Comparison of ENCODE assay signal across 28 cellular contexts in the genomic region with DNA sequence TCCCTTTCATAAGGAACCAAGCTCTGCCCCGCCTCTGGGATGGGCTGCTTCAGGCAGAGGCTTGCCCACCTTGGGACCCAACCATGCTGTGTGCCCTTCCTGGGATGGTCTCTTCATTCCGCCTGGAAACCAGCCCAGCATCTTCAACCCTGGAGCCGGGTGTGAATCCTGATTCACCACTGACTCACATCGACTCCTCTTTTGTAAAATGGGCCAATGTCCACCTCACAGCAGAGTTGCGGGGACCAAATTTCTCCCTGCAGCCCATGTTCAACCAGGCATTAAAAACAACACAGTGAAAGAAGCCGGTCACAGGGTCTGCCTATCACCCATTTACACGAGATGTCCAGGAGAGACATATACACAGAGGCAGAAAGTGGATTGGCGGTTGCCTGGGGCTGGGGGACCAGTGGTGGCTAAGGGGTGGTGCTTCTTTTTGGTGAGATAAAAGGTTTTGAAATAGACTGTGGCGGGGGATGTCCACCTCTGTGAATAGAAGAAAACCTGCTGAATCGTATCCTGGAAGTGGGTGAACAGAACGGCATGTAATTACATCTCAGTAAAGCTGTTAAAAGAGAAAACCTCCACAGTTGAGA. TPM values are rescaled to one million over a fixed set of nuclear protein-coding genes. Genes with fewer than 3 reads are reported as not detected.
A peak's percentile ranks its signal among the peaks of the same experiment; 100 is the strongest.
DNase-seq lines count a peak whose midpoint lies in the region; ATAC-seq and TF ChIP-seq lines count a peak whose summit lies in the region.
"Had no signal": no experiment of that assay in that cellular context is flagged by ENCODE, and none has a peak within 500 bp of the region (broad histone marks: within the 10 kb centered on the region; RNA-seq: fewer than 3 reads in every experiment).

No MANE protein-coding gene starts in this region.

- no peaks in the 10 kb centered on the region for H3K36me3 Mint-ChIP-seq in nephron progenitor cell (ENCODE audit: low read depth)
- H3K36me3 Mint-ChIP-seq: activated naive CD8-positive, alpha-beta T cell treated with anti-CD3 and anti-CD28 coated beads for 36 hours; mesothelial cell of epicardium; T-cell had no signal

- ATAC-seq in PC-3 = peak; percentile 68
- ATAC-seq in GM18517 (IDR thresholded peaks at IDR 0.05; ENCODE audit: unreplicated experiment) = no peak
- ATAC-seq: left colon, T-cell had no signal

- POLR2A ChIA-PET in PC-3 (lab: Charles Lee; ENCODE audit: unreplicated experiment) = no interaction called here

- no peaks in the 10 kb centered on the region for H3F3A ChIP-seq in PC-3 (ENCODE audit: low read length, unreplicated experiment)

- H4K20me1 ChIP-seq in PC-3 (ENCODE audit: low read length) = no peaks in the 10 kb centered on the region

- H3K36me3 ChIP-seq in PC-3 (ENCODE audit: low read depth, low read length) = no peaks in the 10 kb centered on the region; the same call in 1 of the 2 replicates
- H3K36me3 ChIP-seq: brain microvascular endothelial cell, upper lobe of left lung had no signal

- H3K4me3 ChIP-seq in PC-3 (ENCODE audit: low read length) (no peak overlapping the region), epithelial cell of esophagus (ENCODE audit: low read length) (no peak overlapping the region)
- H3K4me3 ChIP-seq: coronary artery, HAP-1, upper lobe of left lung had no signal

- no peaks in the 10 kb centered on the region for H3K9me3 Mint-ChIP-seq in nephron progenitor cell
- H3K9me3 Mint-ChIP-seq: activated naive CD8-positive, alpha-beta T cell treated with anti-CD3 and anti-CD28 coated beads for 36 hours; activated T-helper 1 cell treated with anti-CD3 and anti-CD28 coated beads, Interleukin-12 subunit alpha, Interleukin-12 subunit beta, Interleukin-2, Interleukin-4 antibody, amounts not matched to agents 30 ng/mL and 10 ng/mL and 1 ng/mL, durations not matched to agents 14 hours and 24 hours and 36 hours; mesothelial cell of epicardium; stimulated activated naive CD8-positive, alpha-beta T cell treated with anti-CD3 and anti-CD28 coated beads, Interleukin-15, Interleukin-2, amounts not matched to agents 100 ng/mL and 50 ng/mL, for 24 hours; T-cell had no signal

- BruUV-seq in PC-3 (replicated peaks; lab: Mats Ljungman, UMichigan) = no TSS peak

- peak overlapping the region; percentile 26; the same call in 1 of the 2 replicates for H3K9ac ChIP-seq in PC-3 (ENCODE audit: low read length)

- H3K27me3 Mint-ChIP-seq in nephron progenitor cell (ENCODE audit: low read depth, poor library complexity) = peaks cover 4% of the 10 kb centered on the region
- H3K27me3 Mint-ChIP-seq: activated naive CD8-positive, alpha-beta T cell treated with anti-CD3 and anti-CD28 coated beads for 36 hours; stimulated activated naive CD8-positive, alpha-beta T cell treated with anti-CD3 and anti-CD28 coated beads, Interleukin-15, Interleukin-2, amounts not matched to agents 100 ng/mL and 50 ng/mL, for 24 hours had no signal

- H2AFZ ChIP-seq in PC-3 (ENCODE audit: low read length) = no peak overlapping the region

- DNase-seq in GM03348 (ENCODE audit: low spot score) (peak; percentile 59), PC-3 (peak; percentile 91), epithelial cell of esophagus (ENCODE audit: low read depth) (peak; percentile 81), nephron progenitor cell (peak; percentile 46), DMS114 treated with DMSO at 0.1 percent for 48 hours (lab: John Stamatoyannopoulos, UW; ENCODE audit: unreplicated experiment) (no peak), COR-L47 (lab: John Stamatoyannopoulos, UW) (no peak)
- DNase-seq in stimulated activated naive CD4-positive, alpha-beta T cell (lab: John Stamatoyannopoulos, UW) = no peak
- DNase-seq: activated CD8-positive, alpha-beta memory T cell treated with anti-CD3 and anti-CD28 coated beads for 24 hours; activated naive CD8-positive, alpha-beta T cell treated with anti-CD3 and anti-CD28 coated beads for 36 hours; AML-193; brain microvascular endothelial cell; left colon; MV-4-11; NCI-H2029; SIG-M5; stimulated activated CD4-positive, alpha-beta T cell treated with anti-CD3 and anti-CD28 coated beads, Interleukin-2, amount 100 ng/mL, for 24 hours; T-cell; upper lobe of left lung had no signal

- intact Hi-C loops in PC-3 (cut with micrococcal nuclease) = no loop called here

- peak overlapping the region; percentile 74 for H3K27ac ChIP-seq in PC-3 (ENCODE audit: low read length)
- H3K27ac ChIP-seq: brain microvascular endothelial cell, coronary artery, upper lobe of left lung, VCaP had no signal

- CTCF ChIA-PET in PC-3 (lab: Charles Lee) = interaction anchor here (0.6 kb wide), 1 partner anchor 22 kb away, joined by 3 read pairs; no protein-coding TSS in a partner anchor

- H3K9me3 ChIP-seq in PC-3 (ENCODE audit: low read length) = no peaks in the 10 kb centered on the region
- H3K9me3 ChIP-seq: HAP-1, upper lobe of left lung had no signal

- H3K27ac Mint-ChIP-seq in nephron progenitor cell = peak overlapping the region; percentile 70
- H3K27ac Mint-ChIP-seq: activated naive CD8-positive, alpha-beta T cell treated with anti-CD3 and anti-CD28 coated beads for 36 hours; activated T-helper 1 cell treated with anti-CD3 and anti-CD28 coated beads, Interleukin-12 subunit alpha, Interleukin-12 subunit beta, Interleukin-2, Interleukin-4 antibody, amounts not matched to agents 30 ng/mL and 10 ng/mL and 1 ng/mL, durations not matched to agents 14 hours and 24 hours and 36 hours; mesothelial cell of epicardium; progenitor cell of endocrine pancreas; stimulated activated naive CD8-positive, alpha-beta T cell treated with anti-CD3 and anti-CD28 coated beads, Interleukin-15, Interleukin-2, amounts not matched to agents 100 ng/mL and 50 ng/mL, for 24 hours; T-cell had no signal

- H3K4me1 Mint-ChIP-seq in nephron progenitor cell = peaks cover 94% of the 10 kb centered on the region
- H3K4me1 Mint-ChIP-seq: activated naive CD8-positive, alpha-beta T cell treated with anti-CD3 and anti-CD28 coated beads for 36 hours; T-cell had no signal

- no peaks in the 10 kb centered on the region for H3K9me2 ChIP-seq in PC-3 (replicated peaks; ENCODE audit: low read length)

- no peaks in the 10 kb centered on the region for H3K27me3 ChIP-seq in PC-3 (ENCODE audit: low read length)
- H3K27me3 ChIP-seq: brain microvascular endothelial cell, upper lobe of left lung had no signal

- peak overlapping the region; percentile 5 for H3K4me3 Mint-ChIP-seq in nephron progenitor cell
- H3K4me3 Mint-ChIP-seq: activated naive CD8-positive, alpha-beta T cell treated with anti-CD3 and anti-CD28 coated beads for 36 hours; activated T-helper 1 cell treated with anti-CD3 and anti-CD28 coated beads, Interleukin-12 subunit alpha, Interleukin-12 subunit beta, Interleukin-2, Interleukin-4 antibody, amounts not matched to agents 30 ng/mL and 10 ng/mL and 1 ng/mL, durations not matched to agents 14 hours and 24 hours and 36 hours; mesothelial cell of epicardium; stimulated activated naive CD8-positive, alpha-beta T cell treated with anti-CD3 and anti-CD28 coated beads, Interleukin-15, Interleukin-2, amounts not matched to agents 100 ng/mL and 50 ng/mL, for 24 hours; T-cell had no signal

- peak overlapping the region; percentile 51 for H3K4me2 ChIP-seq in PC-3 (ENCODE audit: low read length)

- H3K79me2 ChIP-seq in PC-3 (ENCODE audit: low read length) = no peaks in the 10 kb centered on the region

- peaks cover 46% of the 10 kb centered on the region for H3K4me1 ChIP-seq in PC-3 (ENCODE audit: insufficient read depth, low read length)
- H3K4me1 ChIP-seq: HAP-1 had no signal

- TF ChIP-seq CTCF in PC-3 (conservative IDR thresholded peaks at IDR 0.05; ENCODE audit: low read depth, low read length) (no peak), epithelial cell of esophagus (IDR thresholded peaks at IDR 0.05; ENCODE audit: insufficient read depth, low read depth, low read length, missing control alignments) (no peak), nephron progenitor cell (IDR thresholded peaks at IDR 0.05) (no peak)

RNA-seq across cellular contexts. Expression of a gene that starts 6.9 kb away (rescaled TPM):
- total RNA-seq in PC-3 (2014; rRNA removed) = 98.7 and 113 TPM in 2 replicates

RNA-seq across cellular contexts. Expression of a gene that starts 23.8 kb away (rescaled TPM):
- not detected in 2 replicates for total RNA-seq in PC-3 (2014; rRNA removed)
- total RNA-seq: activated naive CD8-positive, alpha-beta T cell treated with anti-CD3 and anti-CD28 coated beads for 36 hours; activated T-helper 1 cell treated with anti-CD3 and anti-CD28 coated beads, Interleukin-12 subunit alpha, Interleukin-12 subunit beta, Interleukin-2, Interleukin-4 antibody, amounts not matched to agents 30 ng/mL and 10 ng/mL and 1 ng/mL, durations not matched to agents 14 hours and 24 hours and 36 hours; frontal cortex; left colon; mesothelial cell of epicardium; progenitor cell of endocrine pancreas; skeletal muscle tissue; T-cell; upper lobe of left lung had no signal

RNA-seq across cellular contexts. Expression of a gene that starts 32.0 kb away (rescaled TPM):
- total RNA-seq in PC-3 (2014; rRNA removed) = 210 and 215 TPM in 2 replicates

Comparison
In these comparisons a context has a peak if more than half of its experiments do, and no peak if none do; other contexts are left out.
1. DNase-seq: peak in GM03348 (single experiment), PC-3 (single experiment), epithelial cell of esophagus (single experiment) and nephron progenitor cell (single experiment); none in DMS114 treated with DMSO at 0.1 percent for 48 hours (single experiment), COR-L47 (single experiment) and stimulated activated naive CD4-positive, alpha-beta T cell (0 of 6).